Comparison of ENCODE assay signal across 18 cellular contexts in genomic region chr13:44566601-44567000, GRCh38.
"Had no signal": no experiment of that assay in that cellular context is flagged by ENCODE, and none has a peak within 500 bp of the region (broad histone marks: within the 10 kb centered on the region; RNA-seq: fewer than 3 reads in every experiment).

No MANE protein-coding gene starts in this region.

- H3K27ac Mint-ChIP-seq: activated naive CD4-positive, alpha-beta T cell treated with anti-CD3 and anti-CD28 coated beads, Interleukin-2, amount 50 U/mL, for 72 hours; T-cell had no signal

- H3K9ac ChIP-seq: parathyroid adenoma had no signal

- H2AFZ ChIP-seq: parathyroid adenoma had no signal

- H3K4me1 ChIP-seq: parathyroid adenoma had no signal

- H3K4me3 ChIP-seq: esophagus squamous epithelium had no signal

- H3K27me3 Mint-ChIP-seq: T-cell had no signal

- H3K9me3 Mint-ChIP-seq: activated naive CD4-positive, alpha-beta T cell treated with anti-CD3 and anti-CD28 coated beads, Interleukin-2, amount 50 U/mL, for 72 hours; neural crest cell; T-cell had no signal

- H3K27me3 ChIP-seq: brain microvascular endothelial cell, esophagus squamous epithelium, foreskin keratinocyte had no signal

- H3K4me3 Mint-ChIP-seq: neural crest cell, T-cell had no signal

- H3K36me3 Mint-ChIP-seq: activated naive CD4-positive, alpha-beta T cell treated with anti-CD3 and anti-CD28 coated beads, Interleukin-2, amount 50 U/mL, for 72 hours had no signal

- H3K27ac ChIP-seq: brain microvascular endothelial cell, esophagus squamous epithelium, foreskin keratinocyte, parathyroid adenoma had no signal

- ATAC-seq: activated naive CD4-positive, alpha-beta T cell treated with anti-CD3 and anti-CD28 coated beads, Interleukin-2, amount 50 U/mL, for 72 hours; foreskin keratinocyte; left lobe of liver; T-cell had no signal

- H3K36me3 ChIP-seq: esophagus squamous epithelium had no signal

- DNase-seq: activated CD4-positive, alpha-beta T cell treated with anti-CD3 and anti-CD28 coated beads, Interleukin-2, amount 50 U/mL, for 1 hour; activated CD4-positive, CD25-positive, alpha-beta regulatory T cell; activated effector memory CD4-positive, alpha-beta T cell treated with Interleukin-2 at 50 U/mL for 16 hours; activated T-cell treated with anti-CD3 and anti-CD28 coated beads, Interleukin-2, amount 50 U/mL, for 1 hour; amniotic stem cell; brain microvascular endothelial cell; cerebellar nuclear complex; esophagus squamous epithelium; foreskin keratinocyte; head of caudate nucleus; islet precursor cell; stimulated activated CD4-positive, alpha-beta T cell treated with anti-CD3 and anti-CD28 coated beads, Interleukin-15, amount 100 ng/mL, for 24 hours; stimulated activated CD4-positive, alpha-beta T cell treated with anti-CD3 and anti-CD28 coated beads, Interleukin-4, amount 100 ng/mL, for 4 hours; T-cell had no signal

- H3K9me3 ChIP-seq: esophagus squamous epithelium had no signal
